1 cellular context compared by ENCODE assay signal in genomic region chr18:26458526-26459232, GRCh38.
TF ChIP-seq lines count a peak whose summit lies in the region.

No MANE protein-coding gene starts in this region.

TF ChIP-seq in GM12878, 131 proteins besides CTCF, POLR2A, EP300 and RAD21 (continued from another document):
- TF ChIP-seq IRF5 (IDR thresholded peaks at IDR 0.05; ENCODE audit: borderline replicate concordance) (no peak), IKZF2 (IDR thresholded peaks at IDR 0.05) (peak; percentile 87 to 91), RB1 (IDR thresholded peaks at IDR 0.05; ENCODE audit: borderline replicate concordance) (no peak), SPI1 (IDR thresholded peaks at IDR 0.05; ENCODE audit: borderline replicate concordance, insufficient read depth, low read depth, low read length) (peak; percentile 83), ZBED1 (IDR thresholded peaks at IDR 0.05; ENCODE audit: borderline replicate concordance) (no peak), FOXK2 (IDR thresholded peaks at IDR 0.05) (no peak), PAX5 (IDR thresholded peaks at IDR 0.05; ENCODE audit: borderline replicate concordance, low read depth, low read length) (peak; percentile 71; the same call in 1 of the 2 replicates), BCL3 (IDR thresholded peaks at IDR 0.05; ENCODE audit: borderline replicate concordance, insufficient read depth, low read depth, low read length, poor library complexity, severe bottlenecking) (no peak), SRF (IDR thresholded peaks at IDR 0.05; ENCODE audit: low read depth in 2 of 2, low read length in 2 of 2) (no peak), ZBTB4 (CRISPR knock-in tag; IDR thresholded peaks at IDR 0.05) (no peak), RUNX3 (IDR thresholded peaks at IDR 0.05; ENCODE audit: low read length) (peak; percentile 83), EZH2 (IDR thresholded peaks at IDR 0.05; ENCODE audit: borderline replicate concordance, control insufficient read depth, low read depth, low read length) (no peak), TBL1XR1 (IDR thresholded peaks at IDR 0.05; ENCODE audit: low read depth, low read length) (no peak)
